In the genomic region with DNA sequence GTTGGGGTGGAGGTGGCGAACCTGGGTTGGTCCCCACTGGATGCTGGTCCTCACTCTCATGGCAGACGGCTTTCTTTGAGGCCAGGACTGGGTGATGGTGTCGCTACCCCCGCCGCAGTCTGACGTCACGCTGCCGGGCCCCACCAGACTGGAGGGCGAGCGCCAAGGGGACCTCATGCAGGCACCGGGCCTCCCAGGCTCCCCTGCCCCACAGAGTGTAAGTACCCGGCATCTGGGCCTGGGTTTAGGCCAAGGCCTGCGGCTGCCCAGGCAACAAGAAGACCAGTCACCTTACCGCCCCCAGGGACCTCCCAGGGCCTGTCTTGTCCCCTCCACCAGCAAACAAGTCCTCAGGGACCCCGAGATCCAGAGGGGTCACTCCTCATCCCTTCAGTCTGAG, we compare ENCODE assay signal across 29 cellular contexts. TPM values are rescaled to one million over a fixed set of nuclear protein-coding genes. Genes with fewer than 3 reads are reported as not detected.
"Had no signal": no experiment of that assay in that cellular context is flagged by ENCODE, and none has a peak within 500 bp of the region (broad histone marks: within the 10 kb centered on the region; RNA-seq: fewer than 3 reads in every experiment).

No MANE protein-coding gene starts in this region.

- H3K4me3 Mint-ChIP-seq: activated CD4-positive, alpha-beta memory T cell treated with anti-CD3 and anti-CD28 coated beads, Interleukin-2, amount 10 ng/mL, durations not matched to agents 7 days and 5 days; activated CD4-positive, alpha-beta T cell treated with anti-CD3 and anti-CD28 coated beads, Interleukin-2, amount 10 ng/mL, durations not matched to agents 7 days and 5 days; activated naive CD8-positive, alpha-beta T cell; activated T-cell treated with anti-CD3 and anti-CD28 coated beads, Interleukin-2, amount 50 U/mL, for 24 hours; memory B cell; natural killer cell treated with Interleukin-12 subunit alpha and Interleukin-12 subunit beta and Interleukin-15 and Interleukin-18, amount 100 ng/mL, for 72 hours; WTC11 had no signal

- H3K27ac ChIP-seq: esophagus muscularis mucosa, heart right ventricle, parathyroid adenoma, spleen, tibial artery had no signal

- ATAC-seq: natural killer cell treated with Interleukin-12 subunit alpha and Interleukin-12 subunit beta and Interleukin-15 and Interleukin-18, amount 100 ng/mL, for 72 hours; right cardiac atrium; WTC11 had no signal

- DNase-seq: activated CD4-positive, alpha-beta memory T cell treated with anti-CD3 and anti-CD28 coated beads, Interleukin-2, amount 10 ng/mL, durations not matched to agents 7 days and 5 days; activated CD4-positive, alpha-beta T cell treated with anti-CD3 and anti-CD28 coated beads for 1 hour; activated CD4-positive, alpha-beta T cell treated with anti-CD3 and anti-CD28 coated beads, Interleukin-2, amount 10 ng/mL, durations not matched to agents 7 days and 5 days; activated CD8-positive, alpha-beta memory T cell treated with anti-CD3 and anti-CD28 coated beads, Interleukin-2, amount 50 U/mL, for 48 hours; activated gamma-delta T cell; activated T-cell treated with anti-CD3 and anti-CD28 coated beads, Interleukin-2, amount 50 U/mL, for 24 hours; anterior cingulate cortex; dermis blood vessel endothelial cell; effector CD4-positive, alpha-beta T cell; foreskin melanocyte; heart right ventricle; midbrain; nucleus accumbens; spleen; stomach; T-helper 2 cell; tibial artery; upper lobe of right lung had no signal

- H3K4me1 Mint-ChIP-seq: activated CD4-positive, alpha-beta memory T cell treated with anti-CD3 and anti-CD28 coated beads, Interleukin-2, amount 10 ng/mL, durations not matched to agents 7 days and 5 days had no signal

- H3K27me3 Mint-ChIP-seq: activated CD4-positive, alpha-beta memory T cell treated with anti-CD3 and anti-CD28 coated beads, Interleukin-2, amount 10 ng/mL, durations not matched to agents 7 days and 5 days; activated naive CD8-positive, alpha-beta T cell; memory B cell had no signal

- H3K9me3 Mint-ChIP-seq: activated CD4-positive, alpha-beta memory T cell treated with anti-CD3 and anti-CD28 coated beads, Interleukin-2, amount 10 ng/mL, durations not matched to agents 7 days and 5 days; activated CD4-positive, alpha-beta T cell treated with anti-CD3 and anti-CD28 coated beads, Interleukin-2, amount 10 ng/mL, durations not matched to agents 7 days and 5 days; activated T-cell treated with anti-CD3 and anti-CD28 coated beads, Interleukin-2, amount 50 U/mL, for 24 hours; memory B cell; natural killer cell treated with Interleukin-12 subunit alpha and Interleukin-12 subunit beta and Interleukin-15 and Interleukin-18, amount 100 ng/mL, for 72 hours; WTC11 had no signal

- H3K36me3 ChIP-seq: esophagus muscularis mucosa, heart right ventricle, spleen, stomach, tibial artery, upper lobe of right lung had no signal

- H3K4me1 ChIP-seq: heart right ventricle, upper lobe of right lung had no signal

- H2AFZ ChIP-seq: parathyroid adenoma had no signal

- H3K27me3 ChIP-seq: esophagus muscularis mucosa, spleen, stomach, tibial artery, upper lobe of right lung had no signal

- H3K4me3 ChIP-seq: esophagus muscularis mucosa, heart right ventricle, spleen, stomach, tibial artery, upper lobe of right lung had no signal

- H3K79me2 ChIP-seq: parathyroid adenoma had no signal

- H3K9me3 ChIP-seq: esophagus muscularis mucosa, heart right ventricle, spleen, stomach, tibial artery, upper lobe of right lung had no signal

- H3K27ac Mint-ChIP-seq: activated CD4-positive, alpha-beta memory T cell treated with anti-CD3 and anti-CD28 coated beads, Interleukin-2, amount 10 ng/mL, durations not matched to agents 7 days and 5 days; activated CD4-positive, alpha-beta T cell treated with anti-CD3 and anti-CD28 coated beads, Interleukin-2, amount 10 ng/mL, durations not matched to agents 7 days and 5 days; activated naive CD8-positive, alpha-beta T cell; activated T-cell treated with anti-CD3 and anti-CD28 coated beads, Interleukin-2, amount 50 U/mL, for 24 hours; memory B cell; natural killer cell treated with Interleukin-12 subunit alpha and Interleukin-12 subunit beta and Interleukin-15 and Interleukin-18, amount 100 ng/mL, for 72 hours; WTC11 had no signal

RNA-seq across cellular contexts. Expression of a gene that starts 17.7 kb away (rescaled TPM):
- total RNA-seq: activated CD4-positive, alpha-beta memory T cell treated with anti-CD3 and anti-CD28 coated beads, Interleukin-2, amount 10 ng/mL, durations not matched to agents 7 days and 5 days; activated CD4-positive, alpha-beta T cell treated with anti-CD3 and anti-CD28 coated beads, Interleukin-2, amount 10 ng/mL, durations not matched to agents 7 days and 5 days; bronchial epithelial cell; dermis blood vessel endothelial cell; esophagus muscularis mucosa; glomerular endothelial cell; heart right ventricle; kidney epithelial cell; natural killer cell treated with Interleukin-12 subunit alpha and Interleukin-12 subunit beta and Interleukin-15 and Interleukin-18, amount 100 ng/mL, for 72 hours; pulmonary artery endothelial cell; right cardiac atrium; spleen; WTC11 had no signal

RNA-seq across cellular contexts. Expression of a gene that starts 50.4 kb away (rescaled TPM):
- total RNA-seq: activated CD4-positive, alpha-beta memory T cell treated with anti-CD3 and anti-CD28 coated beads, Interleukin-2, amount 10 ng/mL, durations not matched to agents 7 days and 5 days; activated CD4-positive, alpha-beta T cell treated with anti-CD3 and anti-CD28 coated beads, Interleukin-2, amount 10 ng/mL, durations not matched to agents 7 days and 5 days; bronchial epithelial cell; dermis blood vessel endothelial cell; esophagus muscularis mucosa; glomerular endothelial cell; heart right ventricle; kidney epithelial cell; natural killer cell treated with Interleukin-12 subunit alpha and Interleukin-12 subunit beta and Interleukin-15 and Interleukin-18, amount 100 ng/mL, for 72 hours; pulmonary artery endothelial cell; right cardiac atrium; spleen; WTC11 had no signal
